Comparison of ENCODE assay signal across 16 cellular contexts in genomic region chr12:27081668-27082091, GRCh38. TPM values are rescaled to one million over a fixed set of nuclear protein-coding genes. Genes with fewer than 3 reads are reported as not detected.
DNase-seq lines count a peak whose midpoint lies in the region; ATAC-seq, FAIRE-seq and TF ChIP-seq lines count a peak whose summit lies in the region.
"Had no signal": no experiment of that assay in that cellular context is flagged by ENCODE, and none has a peak within 500 bp of the region (broad histone marks: within the 10 kb centered on the region; RNA-seq: fewer than 3 reads in every experiment).

No MANE protein-coding gene starts in this region.

- H3K27ac Mint-ChIP-seq in GM23338, result no peak overlapping the region
- H3K27ac Mint-ChIP-seq: activated CD8-positive, alpha-beta memory T cell treated with anti-CD3 and anti-CD28 coated beads, Interleukin-2, amount 10 ng/mL, durations not matched to agents 7 days and 5 days had no signal

- no peaks in the 10 kb centered on the region for H3F3A ChIP-seq in GM23338 (replicated peaks; ENCODE audit: low read depth)

- POLR2A ChIA-PET in A549 (lab: Yijun Ruan, JAX), result no interaction called here

- no peaks in the 10 kb centered on the region for H3K36me3 ChIP-seq in GM23338 (ENCODE audit: insufficient read depth)
- H3K36me3 ChIP-seq: adrenal gland, BLaER1 had no signal

- H4K20me1 ChIP-seq in GM23338 (replicated peaks; ENCODE audit: insufficient read depth), result no peaks in the 10 kb centered on the region
- H4K20me1 ChIP-seq: BLaER1 had no signal

- H3K9me3 ChIP-seq in A549, result no peaks in the 10 kb centered on the region
- H3K9me3 ChIP-seq: adrenal gland, BLaER1 had no signal

- TF ChIP-seq RAD21 in A549 (conservative IDR thresholded peaks at IDR 0.05 in 1 of 2, IDR thresholded peaks at IDR 0.05 in 1 of 2), result peak in 1 of 2 experiments; percentile 17; a peak in 1 of 5 replicates

- H3K36me3 Mint-ChIP-seq in GM23338 (ENCODE audit: low read depth), result no peaks in the 10 kb centered on the region

- no peaks in the 10 kb centered on the region for H3K79me2 ChIP-seq in GM23338 (replicated peaks; ENCODE audit: insufficient read depth)

- TF ChIP-seq CTCF in A549 (IDR thresholded peaks at IDR 0.05) (no peak), GM23338 (conservative IDR thresholded peaks at IDR 0.05; ENCODE audit: low read depth in 2 of 2) (peak; percentile 57 to 73)

- DNase-seq in A549 (ENCODE audit: low read depth in 1 of 2, low spot score in 1 of 2) (peak in 1 of 2 experiments; percentile 41), GM23338 (ENCODE audit: low spot score) (peak; percentile 71), SK-N-DZ (ENCODE audit: low spot score) (peak; percentile 28), hepatic stellate cell (ENCODE audit: low spot score) (peak; percentile 36), caudate nucleus (lab: John Stamatoyannopoulos, UW) (no peak), NCI-H1092 treated with DMSO at 0.1 percent for 48 hours (lab: John Stamatoyannopoulos, UW) (no peak)
- no peak for DNase-seq in activated effector memory CD4-positive, alpha-beta T cell treated with Interleukin-2 at 50 U/mL for 16 hours
- DNase-seq: activated CD8-positive, alpha-beta memory T cell treated with anti-CD3 and anti-CD28 coated beads, Interleukin-2, amount 10 ng/mL, durations not matched to agents 7 days and 5 days; adrenal gland; kidney glomerular epithelial cell; NCI-H1105 treated with DMSO at 0.1 percent for 48 hours; stimulated activated CD4-positive, alpha-beta T cell treated with anti-CD3 and anti-CD28 coated beads, Interleukin-1b, Interleukin-23, amount 100 ng/mL, for 48 hours; stimulated activated naive CD4-positive, alpha-beta T cell treated with Interleukin-2 at 50 U/mL for 16 hours had no signal

- 86% methylated on average over 4 of the region's 4 CpGs for WGBS in A549 (ENCODE audit: missing lambda C conversion rate)

- H3K27me3 Mint-ChIP-seq in GM23338 (ENCODE audit: insufficient read depth, low read depth, poor library complexity), result peaks cover 1% of the 10 kb centered on the region
- H3K27me3 Mint-ChIP-seq: activated CD8-positive, alpha-beta memory T cell treated with anti-CD3 and anti-CD28 coated beads, Interleukin-2, amount 10 ng/mL, durations not matched to agents 7 days and 5 days had no signal

- H3K4me3 Mint-ChIP-seq in GM23338, result no peak overlapping the region
- H3K4me3 Mint-ChIP-seq: activated CD8-positive, alpha-beta memory T cell treated with anti-CD3 and anti-CD28 coated beads, Interleukin-2, amount 10 ng/mL, durations not matched to agents 7 days and 5 days had no signal

- ATAC-seq in A549 (peak; percentile 73 to 89; a peak in 5 of 6 replicates), GM23338 (peak; percentile 99), HG03571 (IDR thresholded peaks at IDR 0.05; ENCODE audit: unreplicated experiment) (no peak)
- ATAC-seq: activated CD8-positive, alpha-beta memory T cell treated with anti-CD3 and anti-CD28 coated beads, Interleukin-2, amount 10 ng/mL, durations not matched to agents 7 days and 5 days had no signal

- H3K27me3 ChIP-seq in GM23338 (ENCODE audit: insufficient read depth), result no peaks in the 10 kb centered on the region
- H3K27me3 ChIP-seq: adrenal gland, BLaER1 had no signal

- no peak for FAIRE-seq in A549 (lab: Jason Lieb, UNC)
- FAIRE-seq: endothelial cell of umbilical vein had no signal

- no peaks in the 10 kb centered on the region for H3K4me1 Mint-ChIP-seq in GM23338

- H3K4me1 ChIP-seq in A549, result no peaks in the 10 kb centered on the region
- H3K4me1 ChIP-seq in GM23338 (ENCODE audit: insufficient read depth), result no peaks in the 10 kb centered on the region
- H3K4me1 ChIP-seq: adrenal gland, BLaER1 had no signal

- TF ChIP-seq POLR2A in A549 (IDR thresholded peaks at IDR 0.05; ENCODE audit: low read length), result no peak

- H2AFZ ChIP-seq in GM23338, result peak overlapping the region; percentile 48; the same call in 1 of the 2 replicates

- H3K4me2 ChIP-seq in A549 (no peak overlapping the region), GM23338 (no peak overlapping the region)
- H3K4me2 ChIP-seq: BLaER1 had no signal

- H3K27ac ChIP-seq in A549 (no peak overlapping the region), GM23338 (ENCODE audit: low read depth) (no peak overlapping the region), caudate nucleus (ENCODE audit: low read depth, low read length) (no peak overlapping the region)
- H3K27ac ChIP-seq: adrenal gland, BLaER1 had no signal

- no peak for TF ChIP-seq EP300 in A549 (IDR thresholded peaks at IDR 0.05)

- H3K9me2 ChIP-seq in GM23338 (ENCODE audit: insufficient read depth), result no peaks in the 10 kb centered on the region

- no peaks in the 10 kb centered on the region for H3K9me3 Mint-ChIP-seq in GM23338

- CTCF ChIA-PET in A549 (lab: Yijun Ruan, JAX), result interaction anchor here (0.6 to 1.0 kb wide), 3 partner anchors 9 to 247 kb away, joined by 3 to 4 read pairs (median 3); no protein-coding TSS in a partner anchor

- H3K4me3 ChIP-seq in A549 (no peak overlapping the region), GM23338 (no peak overlapping the region)
- H3K4me3 ChIP-seq: adrenal gland, BLaER1 had no signal

TF ChIP-seq in A549, 52 proteins besides CTCF, POLR2A, EP300 and RAD21 (continues in another document):
- no peak for TF ChIP-seq NFE2L2 (conservative IDR thresholded peaks at IDR 0.05; ENCODE audit: low read length)
- TF ChIP-seq KDM5A (IDR thresholded peaks at IDR 0.05), result no peak
- no peak for TF ChIP-seq EHMT2 (IDR thresholded peaks at IDR 0.05; ENCODE audit: low read depth)
- no peak for TF ChIP-seq HMGXB4 (CRISPR knock-in tag; IDR thresholded peaks at IDR 0.05; ENCODE audit: borderline replicate concordance)
- no peak for TF ChIP-seq MYC (IDR thresholded peaks at IDR 0.05; ENCODE audit: borderline replicate concordance, low read length)
- no peak for TF ChIP-seq HOXA7 (CRISPR knock-in tag; IDR thresholded peaks at IDR 0.05)

TF ChIP-seq in GM23338, 12 proteins besides CTCF, POLR2A, EP300 and RAD21 (continues in another document):
- TF ChIP-seq CREB1 (CRISPR knock-in tag; IDR thresholded peaks at IDR 0.05; ENCODE audit: low read depth), result no peak
- no peak for TF ChIP-seq STAT1 (IDR thresholded peaks at IDR 0.05; ENCODE audit: unreplicated experiment)
- TF ChIP-seq EZH2phosphoT487 (IDR thresholded peaks at IDR 0.05; ENCODE audit: unreplicated experiment), result no peak
- TF ChIP-seq NANOG (IDR thresholded peaks at IDR 0.05; ENCODE audit: borderline replicate concordance), result no peak
- TF ChIP-seq, protein P1, sequence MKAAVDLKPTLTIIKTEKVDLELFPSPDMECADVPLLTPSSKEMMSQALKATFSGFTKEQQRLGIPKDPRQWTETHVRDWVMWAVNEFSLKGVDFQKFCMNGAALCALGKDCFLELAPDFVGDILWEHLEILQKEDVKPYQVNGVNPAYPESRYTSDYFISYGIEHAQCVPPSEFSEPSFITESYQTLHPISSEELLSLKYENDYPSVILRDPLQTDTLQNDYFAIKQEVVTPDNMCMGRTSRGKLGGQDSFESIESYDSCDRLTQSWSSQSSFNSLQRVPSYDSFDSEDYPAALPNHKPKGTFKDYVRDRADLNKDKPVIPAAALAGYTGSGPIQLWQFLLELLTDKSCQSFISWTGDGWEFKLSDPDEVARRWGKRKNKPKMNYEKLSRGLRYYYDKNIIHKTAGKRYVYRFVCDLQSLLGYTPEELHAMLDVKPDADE (IDR thresholded peaks at IDR 0.05), result no peak
- no peak for TF ChIP-seq ZNF114 (CRISPR knock-in tag; IDR thresholded peaks at IDR 0.05)

RNA-seq across cellular contexts. Expression of gene C12orf71, which starts 0.7 kb away (rescaled TPM):
- not detected in 2 replicates for polyA plus RNA-seq in A549 (2011; rRNA removed)
- polyA plus RNA-seq in A549 (2012; cell fraction: cytosol; rRNA removed), result not detected in 2 replicates
- not detected in 2 replicates for polyA plus RNA-seq in A549 (2012; cell fraction: nucleus; rRNA removed)
- polyA plus RNA-seq in A549 (2017; fragmentation: RNase III; extraction: RNeasy Plus Mini Kit Qiagen cat#74134 plus additional on column Dnase treatment), result not detected in 3 replicates
- not detected in 2 replicates for polyA minus RNA-seq in A549 (2011; rRNA and poly(A)+ RNA removed)
- total RNA-seq in GM23338 (2014; rRNA removed; shearing (Covaris generic)), result not detected in 2 replicates
- polyA plus RNA-seq in GM23338 (2016; fragmentation: Nextera tagmentation; extraction: Ambion mirVana), result not detected in 2 replicates
- not detected in 2 replicates for polyA plus RNA-seq in SK-N-DZ (2014; cell fraction: cytosol; rRNA removed)
- not detected in 2 replicates for polyA plus RNA-seq in SK-N-DZ (2014; cell fraction: nucleus; rRNA removed)
- total RNA-seq: activated CD8-positive, alpha-beta memory T cell treated with anti-CD3 and anti-CD28 coated beads, Interleukin-2, amount 10 ng/mL, durations not matched to agents 7 days and 5 days; adrenal gland; endothelial cell of umbilical vein had no signal
- polyA plus RNA-seq: adrenal gland, endothelial cell of umbilical vein had no signal

RNA-seq across cellular contexts. Expression of gene MED21, which starts 59.3 kb away (rescaled TPM):
- 73.5 and 75.9 TPM in 2 replicates for polyA plus RNA-seq in A549 (2011; rRNA removed)
- polyA plus RNA-seq in A549 (2012; cell fraction: cytosol; rRNA removed), result 14.6 and 16.6 TPM in 2 replicates
- 4.6 and 7.4 TPM in 2 replicates for polyA plus RNA-seq in A549 (2012; cell fraction: nucleus; rRNA removed)
- 24.0 to 28.3 TPM (median 26.5 TPM) in 3 replicates for polyA plus RNA-seq in A549 (2017; fragmentation: RNase III; extraction: RNeasy Plus Mini Kit Qiagen cat#74134 plus additional on column Dnase treatment)
- 94.0 and 111 TPM in 2 replicates for polyA minus RNA-seq in A549 (2011; rRNA and poly(A)+ RNA removed)
- 87.8 and 87.9 TPM in 2 replicates for total RNA-seq in GM23338 (2014; rRNA removed; shearing (Covaris generic))
- 76.6 and 82.7 TPM in 2 replicates for polyA plus RNA-seq in GM23338 (2016; fragmentation: Nextera tagmentation; extraction: Ambion mirVana)
- 57.3 and 63.3 TPM in 2 replicates for polyA plus RNA-seq in SK-N-DZ (2014; cell fraction: cytosol; rRNA removed)
- polyA plus RNA-seq in SK-N-DZ (2014; cell fraction: nucleus; rRNA removed), result 43.7 and 50.5 TPM in 2 replicates

Comparison
In these comparisons a context has a peak if more than half of its experiments do, and no peak if none do; other contexts are left out.
1. DNase-seq: peak in GM23338 (single experiment), SK-N-DZ (single experiment) and hepatic stellate cell (single experiment); none in activated effector memory CD4-positive, alpha-beta T cell treated with Interleukin-2 at 50 U/mL for 16 hours (single experiment), caudate nucleus (0 of 61) and NCI-H1092 treated with DMSO at 0.1 percent for 48 hours (single experiment).